ENCODE assay signal across 15 cellular contexts in genomic region chr6:41575598-41575997, GRCh38.
"Had no signal": no experiment of that assay in that cellular context is flagged by ENCODE, and none has a peak within 500 bp of the region (broad histone marks: within the 10 kb centered on the region; RNA-seq: fewer than 3 reads in every experiment).

No MANE protein-coding gene starts in this region.

- H3K9me3 Mint-ChIP-seq: dendritic cell treated with granulocyte-macrophage colony-stimulating factor and Interleukin-4, amounts not matched to agents 40 ng/mL and 50 ng/mL, for 4 days; effector memory CD8-positive, alpha-beta T cell had no signal

- DNase-seq: effector memory CD8-positive, alpha-beta T cell; gastrocnemius medialis; heart right ventricle; hypothalamus; kidney glomerular epithelial cell; naive thymus-derived CD4-positive, alpha-beta T cell; spleen; stimulated activated CD4-positive, alpha-beta T cell treated with anti-CD3 and anti-CD28 coated beads, Interleukin-15, amount 100 ng/mL, for 24 hours; stimulated activated CD4-positive, alpha-beta T cell treated with anti-CD3 and anti-CD28 coated beads, Interleukin-1b, Interleukin-23, amount 100 ng/mL, for 48 hours; stimulated activated CD4-positive, alpha-beta T cell treated with anti-CD3 and anti-CD28 coated beads, Interleukin-4, amount 100 ng/mL, for 4 hours; stimulated activated naive CD4-positive, alpha-beta T cell treated with Interleukin-2 at 50 U/mL for 16 hours; upper lobe of left lung; uterus had no signal

- ATAC-seq: effector memory CD8-positive, alpha-beta T cell; gastrocnemius medialis; heart right ventricle; naive thymus-derived CD4-positive, alpha-beta T cell; sciatic nerve had no signal

- H3K27ac Mint-ChIP-seq: dendritic cell treated with granulocyte-macrophage colony-stimulating factor and Interleukin-4, amounts not matched to agents 40 ng/mL and 50 ng/mL, for 4 days; effector memory CD8-positive, alpha-beta T cell; naive thymus-derived CD4-positive, alpha-beta T cell had no signal

- H3K27me3 Mint-ChIP-seq: effector memory CD8-positive, alpha-beta T cell; naive thymus-derived CD4-positive, alpha-beta T cell had no signal

- H3K4me3 Mint-ChIP-seq: dendritic cell treated with granulocyte-macrophage colony-stimulating factor and Interleukin-4, amounts not matched to agents 40 ng/mL and 50 ng/mL, for 4 days; effector memory CD8-positive, alpha-beta T cell; naive thymus-derived CD4-positive, alpha-beta T cell had no signal
